In genomic region chr11:72583616-72584292, GRCh38 we compare ENCODE assay signal across 12 cellular contexts.
DNase-seq lines count a peak whose midpoint lies in the region; ATAC-seq lines count a peak whose summit lies in the region.
"Had no signal": no experiment of that assay in that cellular context is flagged by ENCODE, and none has a peak within 500 bp of the region (broad histone marks: within the 10 kb centered on the region; RNA-seq: fewer than 3 reads in every experiment).

No MANE protein-coding gene starts in this region.

- H3K9me3 Mint-ChIP-seq in activated naive CD4-positive, alpha-beta T cell treated with anti-CD3 and anti-CD28 coated beads, Interleukin-2, amount 10 ng/mL, durations not matched to agents 7 days and 5 days, result no peaks in the 10 kb centered on the region
- no peaks in the 10 kb centered on the region for H3K9me3 Mint-ChIP-seq in activated naive CD4-positive, alpha-beta T cell treated with anti-CD3 and anti-CD28 coated beads, Interleukin-2, amount 50 U/mL, for 72 hours
- H3K9me3 Mint-ChIP-seq in activated naive CD8-positive, alpha-beta T cell treated with anti-CD3 and anti-CD28 coated beads for 36 hours, result no peaks in the 10 kb centered on the region
- H3K9me3 Mint-ChIP-seq in stimulated activated memory B cell treated with anti-CD40 and anti-IgM and Interleukin-4, amounts not matched to agents 10 μg/mL and 1 μg/mL and 100 μg/mL, for 72 hours, result no peaks in the 10 kb centered on the region

- CTCF ChIA-PET in activated naive CD4-positive, alpha-beta T cell treated with anti-CD3 and anti-CD28 coated beads, Interleukin-2, amount 10 ng/mL, durations not matched to agents 7 days and 5 days (lab: Charles Lee), result interaction anchor here (1.2 to 5.2 kb wide), 5 partner anchors 8 to 112 kb away, joined by 4 to 65 read pairs (median 5); no protein-coding TSS in a partner anchor

- DNase-seq in activated naive CD4-positive, alpha-beta T cell treated with anti-CD3 and anti-CD28 coated beads, Interleukin-2, amount 10 ng/mL, durations not matched to agents 7 days and 5 days, result no peak
- DNase-seq in activated naive CD4-positive, alpha-beta T cell treated with anti-CD3 and anti-CD28 coated beads, Interleukin-2, amount 50 U/mL, for 72 hours (ENCODE audit: low spot score in 2 of 2), result no peak
- no peak for DNase-seq in activated naive CD8-positive, alpha-beta T cell treated with anti-CD3 and anti-CD28 coated beads for 36 hours
- DNase-seq in cerebellar nuclear complex (lab: John Stamatoyannopoulos, UW) (no peak), pons (ENCODE audit: low spot score) (no peak)
- DNase-seq: DND-41, NCI-H1417 treated with DMSO at 0.1 percent for 48 hours, NCI-H526 treated with DMSO at 0.1 percent for 48 hours, SHP77 had no signal

- no peak for ATAC-seq in activated naive CD4-positive, alpha-beta T cell treated with anti-CD3 and anti-CD28 coated beads, Interleukin-2, amount 50 U/mL, for 72 hours
- no peak for ATAC-seq in stimulated activated memory B cell treated with anti-CD40 and anti-IgM and Interleukin-4, amounts not matched to agents 10 μg/mL and 1 μg/mL and 100 μg/mL, for 72 hours
- ATAC-seq in HG03442 (IDR thresholded peaks at IDR 0.05; ENCODE audit: unreplicated experiment), result no peak

- H3K9me3 ChIP-seq in iPS-18c (ENCODE audit: control insufficient read depth, insufficient read depth, low read length), result peaks cover 2% of the 10 kb centered on the region

- H3K27ac Mint-ChIP-seq in activated naive CD4-positive, alpha-beta T cell treated with anti-CD3 and anti-CD28 coated beads, Interleukin-2, amount 10 ng/mL, durations not matched to agents 7 days and 5 days, result no peak overlapping the region
- no peak overlapping the region for H3K27ac Mint-ChIP-seq in activated naive CD4-positive, alpha-beta T cell treated with anti-CD3 and anti-CD28 coated beads, Interleukin-2, amount 50 U/mL, for 72 hours
- no peak overlapping the region for H3K27ac Mint-ChIP-seq in activated naive CD8-positive, alpha-beta T cell treated with anti-CD3 and anti-CD28 coated beads for 36 hours
- H3K27ac Mint-ChIP-seq in stimulated activated memory B cell treated with anti-CD40 and anti-IgM and Interleukin-4, amounts not matched to agents 10 μg/mL and 1 μg/mL and 100 μg/mL, for 72 hours, result no peak overlapping the region

- peaks cover 80% of the 10 kb centered on the region for H3K27me3 Mint-ChIP-seq in activated naive CD4-positive, alpha-beta T cell treated with anti-CD3 and anti-CD28 coated beads, Interleukin-2, amount 10 ng/mL, durations not matched to agents 7 days and 5 days
- peaks cover 21% of the 10 kb centered on the region for H3K27me3 Mint-ChIP-seq in activated naive CD8-positive, alpha-beta T cell treated with anti-CD3 and anti-CD28 coated beads for 36 hours
- H3K27me3 Mint-ChIP-seq in stimulated activated memory B cell treated with anti-CD40 and anti-IgM and Interleukin-4, amounts not matched to agents 10 μg/mL and 1 μg/mL and 100 μg/mL, for 72 hours, result peaks cover 14% of the 10 kb centered on the region

- H3K4me3 ChIP-seq in iPS-18c (ENCODE audit: insufficient read depth, low read depth, low read length), result peak overlapping the region; percentile 50; the same call in 1 of the 2 replicates

- no peaks in the 10 kb centered on the region for H3K36me3 Mint-ChIP-seq in activated naive CD4-positive, alpha-beta T cell treated with anti-CD3 and anti-CD28 coated beads, Interleukin-2, amount 10 ng/mL, durations not matched to agents 7 days and 5 days
- no peaks in the 10 kb centered on the region for H3K36me3 Mint-ChIP-seq in activated naive CD4-positive, alpha-beta T cell treated with anti-CD3 and anti-CD28 coated beads, Interleukin-2, amount 50 U/mL, for 72 hours
- no peaks in the 10 kb centered on the region for H3K36me3 Mint-ChIP-seq in activated naive CD8-positive, alpha-beta T cell treated with anti-CD3 and anti-CD28 coated beads for 36 hours
- no peaks in the 10 kb centered on the region for H3K36me3 Mint-ChIP-seq in stimulated activated memory B cell treated with anti-CD40 and anti-IgM and Interleukin-4, amounts not matched to agents 10 μg/mL and 1 μg/mL and 100 μg/mL, for 72 hours

- H3K4me1 Mint-ChIP-seq in activated naive CD4-positive, alpha-beta T cell treated with anti-CD3 and anti-CD28 coated beads, Interleukin-2, amount 10 ng/mL, durations not matched to agents 7 days and 5 days, result peaks cover 21% of the 10 kb centered on the region
- H3K4me1 Mint-ChIP-seq in activated naive CD8-positive, alpha-beta T cell treated with anti-CD3 and anti-CD28 coated beads for 36 hours, result peaks cover 14% of the 10 kb centered on the region
- peaks cover 32% of the 10 kb centered on the region for H3K4me1 Mint-ChIP-seq in stimulated activated memory B cell treated with anti-CD40 and anti-IgM and Interleukin-4, amounts not matched to agents 10 μg/mL and 1 μg/mL and 100 μg/mL, for 72 hours

- peak overlapping the region; percentile 34 for H3K4me3 Mint-ChIP-seq in activated naive CD4-positive, alpha-beta T cell treated with anti-CD3 and anti-CD28 coated beads, Interleukin-2, amount 10 ng/mL, durations not matched to agents 7 days and 5 days
- H3K4me3 Mint-ChIP-seq in activated naive CD8-positive, alpha-beta T cell treated with anti-CD3 and anti-CD28 coated beads for 36 hours, result peak overlapping the region; percentile 25
- H3K4me3 Mint-ChIP-seq in stimulated activated memory B cell treated with anti-CD40 and anti-IgM and Interleukin-4, amounts not matched to agents 10 μg/mL and 1 μg/mL and 100 μg/mL, for 72 hours, result peak overlapping the region; percentile 50
